In the genomic region with DNA sequence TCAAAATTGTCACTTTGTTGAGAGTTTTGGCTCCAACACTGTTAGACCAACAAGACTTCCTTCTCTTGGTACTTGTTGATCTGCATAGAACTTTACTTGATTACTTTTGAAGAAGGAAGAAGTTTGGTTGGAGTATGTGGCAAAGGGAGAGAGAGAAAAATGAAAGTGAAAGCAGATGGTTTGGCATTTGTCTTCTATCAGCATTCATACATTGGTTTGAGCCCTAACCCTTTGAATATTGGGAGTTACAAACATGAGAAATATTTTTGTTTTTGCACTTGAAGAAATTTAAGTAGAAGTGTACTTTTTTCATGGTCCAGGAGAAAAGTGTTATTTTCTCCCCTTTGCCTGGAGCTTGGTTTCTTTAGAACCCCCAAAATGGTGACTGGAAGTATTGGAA, we compare ENCODE assay signal across 13 cellular contexts.
DNase-seq lines count a peak whose midpoint lies in the region; ATAC-seq, FAIRE-seq and TF ChIP-seq lines count a peak whose summit lies in the region.
"Had no signal": no experiment of that assay in that cellular context is flagged by ENCODE, and none has a peak within 500 bp of the region (broad histone marks: within the 10 kb centered on the region; RNA-seq: fewer than 3 reads in every experiment).

No MANE protein-coding gene starts in this region.

- FAIRE-seq in endothelial cell of umbilical vein (lab: Jason Lieb, UNC) = no peak
- no peak for FAIRE-seq in small intestine (lab: Jason Lieb, UNC)
- FAIRE-seq: bronchial epithelial cell had no signal

- TF ChIP-seq POLR2A in breast epithelium (IDR thresholded peaks at IDR 0.05) (no peak), endothelial cell of umbilical vein (IDR thresholded peaks at IDR 0.05; ENCODE audit: low read depth, low read length) (no peak)

- H3K79me2 ChIP-seq in OCI-LY3 (ENCODE audit: low read length) (no peaks in the 10 kb centered on the region), endothelial cell of umbilical vein (ENCODE audit: control insufficient read depth, insufficient read depth, low read length) (no peaks in the 10 kb centered on the region)

- H3K27ac ChIP-seq in breast epithelium (no peak overlapping the region), OCI-LY3 (ENCODE audit: low read length) (no peak overlapping the region), endothelial cell of umbilical vein (ENCODE audit: insufficient read depth, low read depth, low read length) (no peak overlapping the region), small intestine (ENCODE audit: low read depth in 1 of 2, low read length in 1 of 2) (no peak overlapping the region)

- ATAC-seq in Right ventricle myocardium inferior = no peak
- ATAC-seq: mucosa of descending colon; stimulated activated naive CD8-positive, alpha-beta T cell treated with anti-CD3 and anti-CD28 coated beads, Interleukin-15, amount 100 ng/mL, for 72 hours had no signal

- peak overlapping the region; percentile 28 for H2AFZ ChIP-seq in OCI-LY3 (ENCODE audit: low read depth, low read length)
- H2AFZ ChIP-seq in endothelial cell of umbilical vein (ENCODE audit: low read depth, low read length) = peak overlapping the region; percentile 80

- H3K27me3 ChIP-seq in breast epithelium (no peaks in the 10 kb centered on the region), OCI-LY3 (ENCODE audit: low read depth, low read length) (no peaks in the 10 kb centered on the region), endothelial cell of umbilical vein (ENCODE audit: control insufficient read depth in 2 of 2, insufficient read depth in 2 of 2, low read length in 2 of 2) (no peaks in the 10 kb centered on the region), small intestine (ENCODE audit: control insufficient read depth in 2 of 2, insufficient read depth in 2 of 2, low read length in 2 of 2) (no peaks in the 10 kb centered on the region)
- H3K27me3 ChIP-seq: MG63 had no signal

- H3K27me3 Mint-ChIP-seq in MCF 10A (ENCODE audit: insufficient read depth, unreplicated experiment) = no peaks in the 10 kb centered on the region
- H3K27me3 Mint-ChIP-seq: activated B cell treated with CpG ODN at 0.5 μM for 24 hours had no signal

- POLR2A ChIA-PET in MCF 10A (lab: Yijun Ruan, JAX) = no interaction called here
- POLR2A ChIA-PET in endothelial cell of umbilical vein (lab: Charles Lee) = no interaction called here

- no peaks in the 10 kb centered on the region for H3K9me3 ChIP-seq in breast epithelium
- no peaks in the 10 kb centered on the region for H3K9me3 ChIP-seq in OCI-LY3 (ENCODE audit: insufficient read depth, low read length)
- H3K9me3 ChIP-seq in endothelial cell of umbilical vein (replicated peaks; ENCODE audit: control insufficient read depth, insufficient read depth, low read length) = no peaks in the 10 kb centered on the region
- H3K9me3 ChIP-seq in small intestine (ENCODE audit: control insufficient read depth, low read depth) = no peaks in the 10 kb centered on the region
- H3K9me3 ChIP-seq: mucosa of descending colon had no signal

- peak overlapping the region in 1 of 3 donors; percentile 7 for H3K4me3 ChIP-seq in breast epithelium
- H3K4me3 ChIP-seq in OCI-LY3 (ENCODE audit: low read length) = no peak overlapping the region
- H3K4me3 ChIP-seq in endothelial cell of umbilical vein (replicated peaks in 1 of 3; ENCODE audit: insufficient read depth in 1 of 3, low read depth in 1 of 3, low read length in 3 of 3) = no peak overlapping the region
- no peak overlapping the region for H3K4me3 ChIP-seq in small intestine (ENCODE audit: low read depth in 1 of 2, low read length in 2 of 2)
- H3K4me3 ChIP-seq: MG63, mucosa of descending colon had no signal

- intact Hi-C loops in MCF 10A (cut with micrococcal nuclease) (loop anchor here (5.0 to 10.0 kb wide), 3 partner anchors 661 to 1381 kb away; no protein-coding TSS in a partner anchor), breast epithelium (cut with DNase I; ENCODE audit: low total_unique reads) (no loop called here), endothelial cell of umbilical vein (cut with micrococcal nuclease) (loop anchor here (5.0 to 10.0 kb wide), 3 partner anchors 122 to 1646 kb away; no protein-coding TSS in a partner anchor), Right ventricle myocardium inferior (cut with DNase I) (loop anchor here (10.0 kb wide), 1 partner anchor 1378 kb away; no protein-coding TSS in a partner anchor)

- no peaks in the 10 kb centered on the region for H3K9me1 ChIP-seq in endothelial cell of umbilical vein (replicated peaks; ENCODE audit: control insufficient read depth, extremely low read depth, insufficient read depth, low read length)

- H3K36me3 ChIP-seq in breast epithelium = no peaks in the 10 kb centered on the region
- no peaks in the 10 kb centered on the region for H3K36me3 ChIP-seq in OCI-LY3 (replicated peaks; ENCODE audit: low read depth, low read length)
- H3K36me3 ChIP-seq in endothelial cell of umbilical vein (ENCODE audit: control insufficient read depth in 2 of 2, extremely low read depth in 1 of 2, insufficient read depth in 2 of 2, low read length in 2 of 2) = no peaks in the 10 kb centered on the region
- no peaks in the 10 kb centered on the region for H3K36me3 ChIP-seq in small intestine (ENCODE audit: control insufficient read depth in 2 of 2, insufficient read depth in 2 of 2, low read length in 2 of 2)
- H3K36me3 ChIP-seq: MG63 had no signal

- peak overlapping the region; percentile 13 for H3K4me3 Mint-ChIP-seq in MCF 10A (ENCODE audit: unreplicated experiment)
- H3K4me3 Mint-ChIP-seq: activated B cell treated with CpG ODN at 0.5 μM for 24 hours; stimulated activated naive CD8-positive, alpha-beta T cell treated with anti-CD3 and anti-CD28 coated beads, Interleukin-15, amount 100 ng/mL, for 72 hours had no signal

- no peak overlapping the region for H3K27ac Mint-ChIP-seq in MCF 10A (ENCODE audit: low read depth, unreplicated experiment)
- H3K27ac Mint-ChIP-seq: activated B cell treated with CpG ODN at 0.5 μM for 24 hours; stimulated activated naive CD8-positive, alpha-beta T cell treated with anti-CD3 and anti-CD28 coated beads, Interleukin-15, amount 100 ng/mL, for 72 hours had no signal

- no peak for TF ChIP-seq CTCF in MCF 10A (IDR thresholded peaks at IDR 0.05; ENCODE audit: unreplicated experiment)
- TF ChIP-seq CTCF in breast epithelium (IDR thresholded peaks at IDR 0.05) = no peak
- no peak for TF ChIP-seq CTCF in OCI-LY3 (IDR thresholded peaks at IDR 0.05; ENCODE audit: low read depth, low read length)
- no peak for TF ChIP-seq CTCF in endothelial cell of umbilical vein (IDR thresholded peaks at IDR 0.05; ENCODE audit: extremely low read depth in 1 of 2, insufficient read depth in 1 of 2, low read depth in 1 of 2, low read length in 2 of 2)

- dilution Hi-C loops in endothelial cell of umbilical vein (cut with MboI; ENCODE audit: extremely low pct_ligation_motif_present, low sequenced_read_pairs) = no loop called here

- H3K4me1 ChIP-seq in breast epithelium (no peaks in the 10 kb centered on the region), OCI-LY3 (ENCODE audit: low read length) (peaks cover 15% of the 10 kb centered on the region), endothelial cell of umbilical vein (ENCODE audit: control insufficient read depth, extremely low read depth, insufficient read depth, low read length) (peaks cover 26% of the 10 kb centered on the region), small intestine (ENCODE audit: control insufficient read depth in 2 of 2, insufficient read depth in 1 of 2, low read depth in 1 of 2, low read length in 1 of 2) (no peaks in the 10 kb centered on the region)

- H3K36me3 Mint-ChIP-seq in MCF 10A (ENCODE audit: insufficient read depth, unreplicated experiment) = no peaks in the 10 kb centered on the region

- H4K20me1 ChIP-seq in OCI-LY3 (ENCODE audit: insufficient read depth, low read length) (no peaks in the 10 kb centered on the region), endothelial cell of umbilical vein (replicated peaks; ENCODE audit: control insufficient read depth, extremely low read depth, insufficient read depth, low read length) (no peaks in the 10 kb centered on the region)

- no TSS peak for BruUV-seq in MCF 10A (replicated peaks; lab: Mats Ljungman, UMichigan)
- no TSS peak for BruUV-seq in endothelial cell of umbilical vein (replicated peaks; lab: Mats Ljungman, UMichigan)

- DNase-seq in MCF 10A (ENCODE audit: unreplicated experiment) (no peak), breast epithelium (ENCODE audit: low spot score in 2 of 2) (no peak), endothelial cell of umbilical vein (ENCODE audit: low read depth, low spot score) (peak; percentile 13), small intestine (peak; percentile 5), HPDE6-E6E7 (ENCODE audit: extremely low spot score) (no peak), Right ventricle myocardium inferior (ENCODE audit: missing footprints) (no peak), GM19240 (ENCODE audit: insufficient read length, low spot score) (no peak)
- DNase-seq: activated B cell treated with CpG ODN at 0.5 μM for 24 hours; MG63; mucosa of descending colon; stimulated activated naive CD8-positive, alpha-beta T cell treated with anti-CD3 and anti-CD28 coated beads, Interleukin-15, amount 100 ng/mL, for 72 hours had no signal

- no peaks in the 10 kb centered on the region for H3K9me3 Mint-ChIP-seq in MCF 10A (ENCODE audit: unreplicated experiment)
- H3K9me3 Mint-ChIP-seq: activated B cell treated with CpG ODN at 0.5 μM for 24 hours; stimulated activated naive CD8-positive, alpha-beta T cell treated with anti-CD3 and anti-CD28 coated beads, Interleukin-15, amount 100 ng/mL, for 72 hours had no signal

- CTCF ChIA-PET in MCF 10A (lab: Yijun Ruan, JAX) = interaction anchor here (0.5 to 5.9 kb wide), 4 partner anchors 354 to 705 kb away, joined by 3 to 91 read pairs (median 4); no protein-coding TSS in a partner anchor
- CTCF ChIA-PET in endothelial cell of umbilical vein (lab: Charles Lee) = interaction anchor here (0.9 to 2.1 kb wide), 4 partner anchors 148 to 364 kb away, joined by 3 to 9 read pairs (median 3); no protein-coding TSS in a partner anchor

- H3K4me1 Mint-ChIP-seq in MCF 10A (ENCODE audit: insufficient read depth, unreplicated experiment) = peaks cover 41% of the 10 kb centered on the region
- H3K4me1 Mint-ChIP-seq: activated B cell treated with CpG ODN at 0.5 μM for 24 hours had no signal

- H3K4me2 ChIP-seq in OCI-LY3 (ENCODE audit: low read length) (peak overlapping the region; percentile 27), endothelial cell of umbilical vein (ENCODE audit: insufficient read depth, low read length) (peak overlapping the region; percentile 51)

- H3K9ac ChIP-seq in OCI-LY3 (ENCODE audit: low read length) (no peak overlapping the region), endothelial cell of umbilical vein (replicated peaks; ENCODE audit: extremely low read depth, insufficient read depth, low read length) (no peak overlapping the region)

TF ChIP-seq in endothelial cell of umbilical vein, 7 proteins besides CTCF, POLR2A, EP300 and RAD21 (continues in another document):
- TF ChIP-seq FOS (IDR thresholded peaks at IDR 0.05; ENCODE audit: borderline replicate concordance, insufficient read depth, low read length) = no peak
- no peak for TF ChIP-seq JUN (IDR thresholded peaks at IDR 0.05; ENCODE audit: borderline replicate concordance, insufficient read depth, insufficient read length, low read depth)
- TF ChIP-seq, protein P1, sequence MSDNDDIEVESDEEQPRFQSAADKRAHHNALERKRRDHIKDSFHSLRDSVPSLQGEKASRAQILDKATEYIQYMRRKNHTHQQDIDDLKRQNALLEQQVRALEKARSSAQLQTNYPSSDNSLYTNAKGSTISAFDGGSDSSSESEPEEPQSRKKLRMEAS (IDR thresholded peaks at IDR 0.05; ENCODE audit: insufficient read depth, insufficient read length) = no peak

Comparison
In these comparisons a context has a peak if more than half of its experiments do, and no peak if none do; other contexts are left out.
1. DNase-seq: peak in endothelial cell of umbilical vein (single experiment) and small intestine (single experiment); none in MCF 10A (single experiment), breast epithelium (0 of 2), HPDE6-E6E7 (single experiment), Right ventricle myocardium inferior (single experiment) and GM19240 (single experiment).